ENCODE assay signal across 9 cellular contexts in the genomic region with DNA sequence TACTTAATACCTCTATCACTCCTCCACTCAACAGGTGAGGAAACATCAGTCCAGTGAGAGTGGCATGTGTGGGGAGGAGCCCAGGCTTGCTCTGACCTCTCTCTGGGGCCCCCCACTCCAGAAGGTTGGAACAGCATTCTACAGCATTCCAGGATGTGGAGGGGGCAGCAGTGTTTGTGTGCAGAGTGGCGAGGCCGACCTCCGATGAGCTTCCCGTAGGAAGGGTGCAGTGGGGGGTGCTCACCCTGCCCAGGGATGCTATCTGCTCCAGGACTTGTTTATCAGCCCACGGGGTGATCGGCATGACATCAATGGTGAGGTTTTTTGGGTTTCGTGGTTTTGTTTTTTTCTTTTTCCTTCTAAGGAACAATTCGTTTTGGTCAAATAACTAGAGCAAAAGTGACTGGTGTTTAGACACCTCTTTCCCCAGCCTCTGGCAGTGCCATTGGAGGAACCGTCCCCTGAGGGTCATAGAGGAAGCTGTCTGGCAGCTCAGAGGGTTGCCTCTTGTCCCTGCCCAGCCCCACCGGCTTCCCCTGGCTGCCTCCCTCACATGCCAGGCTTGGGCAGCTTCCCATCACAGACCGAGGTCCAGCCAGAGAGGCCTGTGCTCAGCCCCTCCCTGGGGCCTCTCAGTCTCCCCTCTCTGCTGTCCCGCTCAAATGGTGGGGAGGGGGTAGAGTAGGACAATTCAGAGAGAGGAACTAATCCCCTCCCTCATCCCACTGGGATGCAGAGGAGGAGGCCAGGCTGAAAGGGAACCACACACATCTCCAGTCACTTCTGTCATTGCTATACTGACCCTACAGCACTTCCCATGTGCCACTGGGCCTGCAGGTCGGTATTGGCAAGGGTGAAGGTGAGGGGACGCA.
DNase-seq lines count a peak whose midpoint lies in the region; ATAC-seq and TF ChIP-seq lines count a peak whose summit lies in the region.
"Had no signal": no experiment of that assay in that cellular context is flagged by ENCODE, and none has a peak within 500 bp of the region (broad histone marks: within the 10 kb centered on the region; RNA-seq: fewer than 3 reads in every experiment).

No MANE protein-coding gene starts in this region.

- no peaks in the 10 kb centered on the region for H3K27me3 ChIP-seq in naive thymus-derived CD4-positive, alpha-beta T cell (ENCODE audit: control insufficient read depth in 2 of 2, insufficient read depth in 2 of 2, low read length in 2 of 2)

- H3K4me3 Mint-ChIP-seq in naive thymus-derived CD4-positive, alpha-beta T cell: peak overlapping the region; percentile 58 to 86 (median 68)
- no peak overlapping the region for H3K4me3 Mint-ChIP-seq in endothelial cell (ENCODE audit: unreplicated experiment)

- POLR2A ChIA-PET in naive thymus-derived CD4-positive, alpha-beta T cell (lab: Charles Lee): interaction anchor here (1.6 to 37.0 kb wide), 4 partner anchors 25 to 91 kb away, joined by 3 to 1771 read pairs (median 697); a partner anchor contains a TSS

- intact Hi-C loops in naive thymus-derived CD4-positive, alpha-beta T cell (cut with micrococcal nuclease): loop anchor here (2.0 to 10.0 kb wide), 10 partner anchors 105 to 1235 kb away; a partner anchor contains a TSS

- peak overlapping the region; percentile 88 to 100 (median 98) for H3K27ac Mint-ChIP-seq in naive thymus-derived CD4-positive, alpha-beta T cell
- no peak overlapping the region for H3K27ac Mint-ChIP-seq in endothelial cell (ENCODE audit: unreplicated experiment)

- no peaks in the 10 kb centered on the region for H3K27me3 Mint-ChIP-seq in naive thymus-derived CD4-positive, alpha-beta T cell
- peaks cover 9% of the 10 kb centered on the region for H3K27me3 Mint-ChIP-seq in endothelial cell (ENCODE audit: unreplicated experiment)

- CTCF ChIA-PET in naive thymus-derived CD4-positive, alpha-beta T cell (lab: Charles Lee): interaction anchor here (0.6 to 13.3 kb wide), 11 partner anchors 35 to 1105 kb away, joined by 3 to 203 read pairs (median 4); a partner anchor contains a TSS

- H3K36me3 Mint-ChIP-seq in naive thymus-derived CD4-positive, alpha-beta T cell: peaks cover 0 to 21% (median 0%) of the 10 kb centered on the region in 5 donors
- no peaks in the 10 kb centered on the region for H3K36me3 Mint-ChIP-seq in endothelial cell (ENCODE audit: low read depth, unreplicated experiment)

- no peaks in the 10 kb centered on the region for H3K9me3 ChIP-seq in naive thymus-derived CD4-positive, alpha-beta T cell (ENCODE audit: control insufficient read depth in 2 of 3, low read length in 3 of 3)

- no peaks in the 10 kb centered on the region for H3K36me3 ChIP-seq in naive thymus-derived CD4-positive, alpha-beta T cell (ENCODE audit: control insufficient read depth in 2 of 3, insufficient read depth in 3 of 3, low read length in 3 of 3)

- peaks cover 64 to 90% (median 86%) of the 10 kb centered on the region in 7 donors for H3K4me1 Mint-ChIP-seq in naive thymus-derived CD4-positive, alpha-beta T cell
- H3K4me1 Mint-ChIP-seq in endothelial cell (ENCODE audit: unreplicated experiment): peaks cover 40% of the 10 kb centered on the region

- peak overlapping the region; percentile 51 for H3K4me3 ChIP-seq in naive thymus-derived CD4-positive, alpha-beta T cell (ENCODE audit: low read length)

- no peak for ATAC-seq in naive thymus-derived CD4-positive, alpha-beta T cell
- ATAC-seq in GM19397 (IDR thresholded peaks at IDR 0.05; ENCODE audit: unreplicated experiment) (no peak), HG02973 (IDR thresholded peaks at IDR 0.05; ENCODE audit: unreplicated experiment) (no peak)

- H3K9me3 Mint-ChIP-seq in naive thymus-derived CD4-positive, alpha-beta T cell: peaks cover 0 to 2% (median 0%) of the 10 kb centered on the region in 11 donors
- no peaks in the 10 kb centered on the region for H3K9me3 Mint-ChIP-seq in endothelial cell (ENCODE audit: unreplicated experiment)

- TF ChIP-seq CTCF in endothelial cell (IDR thresholded peaks at IDR 0.05; ENCODE audit: unreplicated experiment): no peak

- DNase-seq in Ammon's horn (ENCODE audit: low spot score): peak; percentile 65
- DNase-seq in NCI-H226: peak; percentile 59
- peak in 8 of 61 donors; percentile 9 to 34 (median 26) for DNase-seq in caudate nucleus (lab: John Stamatoyannopoulos, UW)
- DNase-seq in naive thymus-derived CD4-positive, alpha-beta T cell: peak in 1 of 9 donors; percentile 38
- DNase-seq in endothelial cell (ENCODE audit: low spot score): no peak
- DNase-seq in NCI-H1417 (lab: John Stamatoyannopoulos, UW): no peak
- DNase-seq: DMS79 had no signal

- peak overlapping the region; percentile 63 for H3K27ac ChIP-seq in caudate nucleus (ENCODE audit: low read depth, low read length)
- peak overlapping the region; percentile 96 for H3K27ac ChIP-seq in naive thymus-derived CD4-positive, alpha-beta T cell (ENCODE audit: low read depth, low read length)

- H3K4me1 ChIP-seq in naive thymus-derived CD4-positive, alpha-beta T cell (ENCODE audit: control insufficient read depth in 2 of 2, insufficient read depth in 2 of 2, low read length in 2 of 2): peaks cover 78 to 90% of the 10 kb centered on the region in 2 donors

Comparison
In these comparisons a context has a peak if more than half of its experiments do, and no peak if none do; other contexts are left out.
1. DNase-seq: peak in Ammon's horn (single experiment) and NCI-H226 (single experiment); none in endothelial cell (single experiment) and NCI-H1417 (0 of 3).